16 cellular contexts compared by ENCODE assay signal in the genomic region with DNA sequence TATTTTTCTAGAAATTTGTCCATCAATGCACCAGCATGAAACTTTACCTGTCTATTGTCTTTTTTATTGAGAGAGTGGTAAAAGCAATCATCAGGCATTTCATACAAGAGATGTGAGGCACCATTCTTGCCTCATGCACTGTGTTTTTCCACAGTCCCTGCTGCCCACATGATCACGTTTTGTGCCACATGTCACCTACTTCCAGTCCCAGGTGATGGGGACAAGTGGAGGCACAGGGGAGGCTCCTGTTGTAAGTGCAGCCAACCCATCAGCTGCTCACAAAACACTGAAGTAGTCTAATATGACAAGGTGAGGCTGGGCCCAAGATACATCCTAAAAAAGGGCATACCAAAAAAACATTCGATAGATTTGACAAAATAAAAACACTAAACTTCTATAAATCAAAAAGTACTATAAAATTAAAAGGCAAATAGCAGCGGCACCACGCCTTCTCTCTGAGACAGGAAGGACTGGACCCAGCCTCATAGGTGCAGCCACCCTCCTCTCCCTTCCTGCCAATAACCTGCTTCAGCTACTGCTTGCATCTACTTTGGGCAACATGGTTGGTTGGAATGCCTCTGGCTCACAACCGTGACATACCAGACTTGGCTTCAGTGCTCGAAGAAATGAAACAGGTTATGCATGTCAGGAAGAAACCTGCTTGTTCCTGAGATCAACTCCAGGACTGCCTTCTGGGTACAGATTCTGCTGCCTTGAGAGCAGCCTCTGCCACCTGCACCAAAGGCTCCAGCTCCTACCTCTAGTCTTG. TPM values are rescaled to one million over a fixed set of nuclear protein-coding genes. Genes with fewer than 3 reads are reported as not detected.
A peak's percentile ranks its signal among the peaks of the same experiment; 100 is the strongest.
DNase-seq lines count a peak whose midpoint lies in the region; ATAC-seq, FAIRE-seq and TF ChIP-seq lines count a peak whose summit lies in the region.
"Had no signal": no experiment of that assay in that cellular context is flagged by ENCODE, and none has a peak within 500 bp of the region (broad histone marks: within the 10 kb centered on the region; RNA-seq: fewer than 3 reads in every experiment).

No MANE protein-coding gene starts in this region.

- TF ChIP-seq CTCF in AG10803 (conservative IDR thresholded peaks at IDR 0.05; ENCODE audit: low read length): no peak
- peak; percentile 4 for TF ChIP-seq CTCF in DND-41 (IDR thresholded peaks at IDR 0.05; ENCODE audit: borderline replicate concordance, extremely low read depth, low read length, poor library complexity, severe bottlenecking)
- TF ChIP-seq CTCF in pancreas (IDR thresholded peaks at IDR 0.05): no peak
- no peak for TF ChIP-seq CTCF in WERI-Rb-1 (IDR thresholded peaks at IDR 0.05; ENCODE audit: low read depth, low read length)

- H3K27me3 ChIP-seq in DND-41 (ENCODE audit: insufficient read depth, low read length, poor library complexity) (no peaks in the 10 kb centered on the region), pancreas (no peaks in the 10 kb centered on the region), WERI-Rb-1 (ENCODE audit: insufficient read depth, low read depth, severe bottlenecking) (no peaks in the 10 kb centered on the region)
- H3K27me3 ChIP-seq: SJSA1 had no signal

- DNase-seq in AG10803 (ENCODE audit: low read depth) (no peak), DND-41 (no peak), kidney glomerular epithelial cell (lab: John Stamatoyannopoulos, UW) (peak; percentile 72), pancreas (no peak), WERI-Rb-1 (no peak)
- DNase-seq: activated naive CD8-positive, alpha-beta T cell treated with anti-CD3 and anti-CD28 coated beads, Interleukin-2, amount 10 ng/mL, durations not matched to agents 7 days and 5 days; central memory CD4-positive, alpha-beta T cell; glutamatergic neuron; islet precursor cell; NCI-H1417; NCI-H226; stimulated activated CD4-positive, alpha-beta T cell treated with anti-CD3 and anti-CD28 coated beads, Interleukin-4, amount 100 ng/mL, for 4 hours had no signal

- intact Hi-C loops in pancreas (cut with DNase I): no loop called here

- WGBS in pancreas, 2 donors: 83 to 84% methylated on average over 6 of the region's 6 CpGs

- ATAC-seq in DND-41 (ENCODE audit: insufficient read depth, low read depth): no peak
- no peak for ATAC-seq in activated T-helper 17 cell treated with anti-CD3 and anti-CD28 coated beads, Interleukin-2, amount 50 U/mL, for 72 hours (replicated peaks)
- no peak for ATAC-seq in pancreas
- no peak for ATAC-seq in GM21390 (IDR thresholded peaks at IDR 0.05; ENCODE audit: unreplicated experiment)
- ATAC-seq: HCT116 had no signal

- H3K4me1 Mint-ChIP-seq in activated T-helper 17 cell treated with anti-CD3 and anti-CD28 coated beads, Interleukin-2, amount 50 U/mL, for 72 hours: peaks cover 6% of the 10 kb centered on the region

- peaks cover 58% of the 10 kb centered on the region for H3K79me2 ChIP-seq in DND-41 (ENCODE audit: insufficient read depth, low read length)

- H3K4me3 ChIP-seq in AG10803 (ENCODE audit: low read length) (peak overlapping the region; percentile 16), DND-41 (ENCODE audit: low read depth in 1 of 2, low read length in 2 of 2) (peak overlapping the region in 1 of 2 experiments; percentile 92; a peak in 1 of 4 replicates), pancreas (no peak overlapping the region), WERI-Rb-1 (ENCODE audit: low read depth, low read length) (no peak overlapping the region)
- H3K4me3 ChIP-seq: SJSA1 had no signal

- H3K4me3 Mint-ChIP-seq in activated T-helper 17 cell treated with anti-CD3 and anti-CD28 coated beads, Interleukin-2, amount 50 U/mL, for 72 hours: peak overlapping the region; percentile 82

- H3K4me2 ChIP-seq in DND-41 (ENCODE audit: insufficient read depth, low read length): peak overlapping the region; percentile 89; the same call in 1 of the 2 replicates

- H3K36me3 ChIP-seq in DND-41 (ENCODE audit: insufficient read depth, low read length) (peaks cover 61% of the 10 kb centered on the region), pancreas (no peaks in the 10 kb centered on the region), WERI-Rb-1 (peaks cover 63% of the 10 kb centered on the region)

- no peaks in the 10 kb centered on the region for H3K9me3 Mint-ChIP-seq in activated T-helper 17 cell treated with anti-CD3 and anti-CD28 coated beads, Interleukin-2, amount 50 U/mL, for 72 hours
- H3K9me3 Mint-ChIP-seq: activated naive CD8-positive, alpha-beta T cell treated with anti-CD3 and anti-CD28 coated beads, Interleukin-2, amount 10 ng/mL, durations not matched to agents 7 days and 5 days had no signal

- peaks cover 45% of the 10 kb centered on the region for H3K4me1 ChIP-seq in DND-41 (ENCODE audit: insufficient read depth, low read length)
- H3K4me1 ChIP-seq in pancreas: peaks cover 0 to 7% (median 0%) of the 10 kb centered on the region in 3 donors

- no peak for FAIRE-seq in pancreas (lab: Jason Lieb, UNC)

- no peak overlapping the region for H2AFZ ChIP-seq in DND-41 (ENCODE audit: low read depth, low read length)

- peaks cover 63% of the 10 kb centered on the region for H3K36me3 Mint-ChIP-seq in activated T-helper 17 cell treated with anti-CD3 and anti-CD28 coated beads, Interleukin-2, amount 50 U/mL, for 72 hours (ENCODE audit: low read depth)

- H3K9ac ChIP-seq in DND-41 (ENCODE audit: low read depth, low read length): no peak overlapping the region

- H3K27ac ChIP-seq in DND-41 (ENCODE audit: low read length) (peak overlapping the region; percentile 89; the same call in 1 of the 2 replicates), pancreas (no peak overlapping the region), WERI-Rb-1 (no peak overlapping the region)
- H3K27ac ChIP-seq: SJSA1 had no signal

- no peaks in the 10 kb centered on the region for H3K27me3 Mint-ChIP-seq in activated T-helper 17 cell treated with anti-CD3 and anti-CD28 coated beads, Interleukin-2, amount 50 U/mL, for 72 hours

- no peak overlapping the region for H3K27ac Mint-ChIP-seq in activated T-helper 17 cell treated with anti-CD3 and anti-CD28 coated beads, Interleukin-2, amount 50 U/mL, for 72 hours
- H3K27ac Mint-ChIP-seq: activated naive CD8-positive, alpha-beta T cell treated with anti-CD3 and anti-CD28 coated beads, Interleukin-2, amount 10 ng/mL, durations not matched to agents 7 days and 5 days had no signal

- H3K9me3 ChIP-seq in DND-41 (ENCODE audit: insufficient read depth, low read length, severe bottlenecking) (no peaks in the 10 kb centered on the region), pancreas (no peaks in the 10 kb centered on the region), WERI-Rb-1 (ENCODE audit: severe bottlenecking) (no peaks in the 10 kb centered on the region)
- H3K9me3 ChIP-seq: SJSA1 had no signal

- H4K20me1 ChIP-seq in DND-41 (ENCODE audit: insufficient read depth, low read length): peaks cover 3% of the 10 kb centered on the region; the same call in 1 of the 2 replicates

RNA-seq across cellular contexts. Expression of gene ZC3HAV1L, which starts 2.3 kb away (rescaled TPM):
- total RNA-seq in activated T-helper 17 cell treated with anti-CD3 and anti-CD28 coated beads, Interleukin-2, amount 50 U/mL, for 72 hours: 10 to 100 TPM; 23.6 to 32.4 TPM
- total RNA-seq in pancreas: 1 to 10 TPM; 1.2 to 5.7 (median 2.7) TPM
- under 1 TPM; 0.87 to 0.99 TPM for polyA plus RNA-seq in pancreas

RNA-seq across cellular contexts. Expression of gene KIAA1549, which starts 52.3 kb away (rescaled TPM):
- total RNA-seq in activated T-helper 17 cell treated with anti-CD3 and anti-CD28 coated beads, Interleukin-2, amount 50 U/mL, for 72 hours: 1 to 10 TPM; 1.1 to 1.2 TPM
- total RNA-seq in pancreas: 1 to 10 TPM; 5.1 to 8.0 (median 7.4) TPM
- 1 to 10 TPM; 1.9 to 3.6 TPM for polyA plus RNA-seq in pancreas
